ENCODE assay signal across 22 cellular contexts in genomic region chr9:91825866-91826265, GRCh38.
"Had no signal": no experiment of that assay in that cellular context is flagged by ENCODE, and none has a peak within 500 bp of the region (broad histone marks: within the 10 kb centered on the region; RNA-seq: fewer than 3 reads in every experiment).

No MANE protein-coding gene starts in this region.

- DNase-seq: activated CD4-positive, alpha-beta T cell treated with anti-CD3 and anti-CD28 coated beads for 4 hours; activated CD4-positive, alpha-beta T cell treated with anti-CD3 and anti-CD28 coated beads, Interleukin-2, amount 50 U/mL, for 48 hours; activated CD4-positive, CD25-positive, alpha-beta regulatory T cell; activated naive CD4-positive, alpha-beta T cell treated with anti-CD3 and anti-CD28 coated beads for 36 hours; activated naive CD8-positive, alpha-beta T cell treated with anti-CD3 and anti-CD28 coated beads, Interleukin-2, amount 10 ng/mL, durations not matched to agents 7 days and 5 days; activated T-cell treated with anti-CD3 and anti-CD28 coated beads, Interleukin-2, amount 50 U/mL, for 48 hours; amniotic stem cell; colonic mucosa; dorsolateral prefrontal cortex; effector memory CD8-positive, alpha-beta T cell; heart left ventricle; kidney glomerular epithelial cell; left lung; pancreas; right cardiac atrium; stimulated activated CD4-positive, alpha-beta T cell treated with anti-CD3 and anti-CD28 coated beads, Interleukin-2, amount 100 ng/mL, for 24 hours; T-helper 9 cell; testis; upper lobe of left lung had no signal

- H3K27ac Mint-ChIP-seq: activated naive CD4-positive, alpha-beta T cell treated with anti-CD3 and anti-CD28 coated beads for 36 hours; activated naive CD8-positive, alpha-beta T cell treated with anti-CD3 and anti-CD28 coated beads, Interleukin-2, amount 10 ng/mL, durations not matched to agents 7 days and 5 days; effector memory CD8-positive, alpha-beta T cell; nephron; stimulated activated memory B cell treated with anti-CD40 and anti-IgM and Interleukin-4, amounts not matched to agents 10 μg/mL and 1 μg/mL and 100 μg/mL, for 72 hours had no signal

- H3K4me1 Mint-ChIP-seq: activated naive CD8-positive, alpha-beta T cell treated with anti-CD3 and anti-CD28 coated beads, Interleukin-2, amount 10 ng/mL, durations not matched to agents 7 days and 5 days; stimulated activated memory B cell treated with anti-CD40 and anti-IgM and Interleukin-4, amounts not matched to agents 10 μg/mL and 1 μg/mL and 100 μg/mL, for 72 hours had no signal

- H3K36me3 ChIP-seq: colonic mucosa, heart left ventricle, left lung, neutrophil, pancreas, upper lobe of left lung had no signal

- H3K9me3 Mint-ChIP-seq: activated naive CD4-positive, alpha-beta T cell treated with anti-CD3 and anti-CD28 coated beads for 36 hours; activated naive CD8-positive, alpha-beta T cell treated with anti-CD3 and anti-CD28 coated beads, Interleukin-2, amount 10 ng/mL, durations not matched to agents 7 days and 5 days; effector memory CD8-positive, alpha-beta T cell; stimulated activated memory B cell treated with anti-CD40 and anti-IgM and Interleukin-4, amounts not matched to agents 10 μg/mL and 1 μg/mL and 100 μg/mL, for 72 hours had no signal

- H3K4me3 ChIP-seq: colonic mucosa, dorsolateral prefrontal cortex, heart left ventricle, left lung, pancreas, testis, upper lobe of left lung had no signal

- H3K4me3 Mint-ChIP-seq: activated naive CD4-positive, alpha-beta T cell treated with anti-CD3 and anti-CD28 coated beads for 36 hours; activated naive CD8-positive, alpha-beta T cell treated with anti-CD3 and anti-CD28 coated beads, Interleukin-2, amount 10 ng/mL, durations not matched to agents 7 days and 5 days; effector memory CD8-positive, alpha-beta T cell; nephron; stimulated activated memory B cell treated with anti-CD40 and anti-IgM and Interleukin-4, amounts not matched to agents 10 μg/mL and 1 μg/mL and 100 μg/mL, for 72 hours had no signal

- ATAC-seq: effector memory CD8-positive, alpha-beta T cell; stimulated activated memory B cell treated with anti-CD40 and anti-IgM and Interleukin-4, amounts not matched to agents 10 μg/mL and 1 μg/mL and 100 μg/mL, for 72 hours had no signal

- H3K4me1 ChIP-seq: colonic mucosa, left lung, pancreas, testis, upper lobe of left lung had no signal

- H3K36me3 Mint-ChIP-seq: activated naive CD8-positive, alpha-beta T cell treated with anti-CD3 and anti-CD28 coated beads, Interleukin-2, amount 10 ng/mL, durations not matched to agents 7 days and 5 days; stimulated activated memory B cell treated with anti-CD40 and anti-IgM and Interleukin-4, amounts not matched to agents 10 μg/mL and 1 μg/mL and 100 μg/mL, for 72 hours had no signal

- H3K9me3 ChIP-seq: colonic mucosa, left lung, neutrophil, pancreas, testis, upper lobe of left lung had no signal

- H3K27ac ChIP-seq: colonic mucosa, dorsolateral prefrontal cortex, left lung, neutrophil, pancreas, testis had no signal

- H3K27me3 ChIP-seq: colonic mucosa, heart left ventricle, left lung, pancreas, testis, upper lobe of left lung had no signal
